ENCODE assay signal across 10 cellular contexts in the genomic region with DNA sequence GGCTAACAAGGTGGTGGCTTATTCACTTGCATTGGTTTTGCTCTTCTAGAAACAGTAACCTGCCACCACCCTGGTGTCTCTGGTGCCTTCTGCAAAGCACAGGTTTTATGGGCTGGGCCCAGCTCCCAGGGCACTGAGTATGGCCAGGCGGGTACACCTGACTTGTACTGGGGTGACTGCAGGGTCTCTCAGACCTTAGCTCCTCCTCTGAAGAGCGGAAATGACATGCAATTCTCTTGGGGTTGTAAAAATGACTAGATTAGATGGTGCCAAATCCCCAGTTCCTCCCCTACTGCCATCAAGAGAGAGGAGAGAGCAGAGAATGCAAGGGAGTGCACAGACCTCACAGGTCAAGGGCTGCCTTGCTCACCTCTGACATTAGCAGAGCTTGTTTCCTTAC. TPM values are rescaled to one million over a fixed set of nuclear protein-coding genes. Genes with fewer than 3 reads are reported as not detected.
DNase-seq lines count a peak whose midpoint lies in the region; ATAC-seq and TF ChIP-seq lines count a peak whose summit lies in the region.
"Had no signal": no experiment of that assay in that cellular context is flagged by ENCODE, and none has a peak within 500 bp of the region (broad histone marks: within the 10 kb centered on the region; RNA-seq: fewer than 3 reads in every experiment).

No MANE protein-coding gene starts in this region.

- no peak for ATAC-seq in GM19023 (IDR thresholded peaks at IDR 0.05; ENCODE audit: unreplicated experiment)
- ATAC-seq: upper lobe of right lung had no signal

- peaks cover 0 to 8% (median 0%) of the 10 kb centered on the region in 3 donors for H3K36me3 ChIP-seq in esophagus squamous epithelium
- H3K36me3 ChIP-seq: upper lobe of right lung had no signal

- intact Hi-C loops in esophagus squamous epithelium (cut with DNase I): no loop called here

- H3K27ac ChIP-seq in esophagus squamous epithelium: peak overlapping the region; percentile 20 to 97 (median 94)
- H3K27ac ChIP-seq: upper lobe of right lung had no signal

- H3K27me3 Mint-ChIP-seq in T-helper 1 cell treated with Interleukin-12 subunit alpha and Interleukin-12 subunit beta and Interleukin-4 antibody, amounts not matched to agents 30 μg/mL and 1 μg/mL, for 36 hours (ENCODE audit: low read depth): no peaks in the 10 kb centered on the region
- H3K27me3 Mint-ChIP-seq in stimulated activated naive CD8-positive, alpha-beta T cell treated with anti-CD3 and anti-CD28 coated beads, Interleukin-15, Interleukin-2, amounts not matched to agents 100 ng/mL and 50 ng/mL, for 24 hours: no peaks in the 10 kb centered on the region

- H3K4me3 Mint-ChIP-seq in T-helper 1 cell treated with Interleukin-12 subunit alpha and Interleukin-12 subunit beta and Interleukin-4 antibody, amounts not matched to agents 30 μg/mL and 1 μg/mL, for 36 hours: peak overlapping the region; percentile 63
- peak overlapping the region; percentile 21 for H3K4me3 Mint-ChIP-seq in stimulated activated naive CD8-positive, alpha-beta T cell treated with anti-CD3 and anti-CD28 coated beads, Interleukin-15, Interleukin-2, amounts not matched to agents 100 ng/mL and 50 ng/mL, for 24 hours

- peaks cover 55 to 89% (median 69%) of the 10 kb centered on the region in 3 donors for H3K4me1 ChIP-seq in esophagus squamous epithelium

- no peak for TF ChIP-seq CTCF in esophagus squamous epithelium (IDR thresholded peaks at IDR 0.05)

- no peak overlapping the region for H3K4me3 ChIP-seq in esophagus squamous epithelium
- H3K4me3 ChIP-seq: upper lobe of right lung had no signal

- H3K9me3 ChIP-seq in esophagus squamous epithelium: no peaks in the 10 kb centered on the region
- H3K9me3 ChIP-seq: upper lobe of right lung had no signal

- DNase-seq in activated CD4-positive, alpha-beta T cell treated with anti-CD3 and anti-CD28 coated beads for 1 hour: peak; percentile 26
- no peak for DNase-seq in activated CD4-positive, alpha-beta T cell treated with anti-CD3 and anti-CD28 coated beads, Interleukin-2, amount 50 U/mL, for 4 hours
- DNase-seq in esophagus squamous epithelium (lab: John Stamatoyannopoulos, UW) (no peak), SK-N-DZ (ENCODE audit: low spot score) (no peak), H4 (ENCODE audit: low spot score) (no peak)
- DNase-seq: NCI-H226, upper lobe of right lung had no signal

- peaks cover 32% of the 10 kb centered on the region for H3K36me3 Mint-ChIP-seq in T-helper 1 cell treated with Interleukin-12 subunit alpha and Interleukin-12 subunit beta and Interleukin-4 antibody, amounts not matched to agents 30 μg/mL and 1 μg/mL, for 36 hours (ENCODE audit: low read depth)
- peaks cover 22% of the 10 kb centered on the region for H3K36me3 Mint-ChIP-seq in stimulated activated naive CD8-positive, alpha-beta T cell treated with anti-CD3 and anti-CD28 coated beads, Interleukin-15, Interleukin-2, amounts not matched to agents 100 ng/mL and 50 ng/mL, for 24 hours (ENCODE audit: low read depth)

- peak overlapping the region; percentile 98 for H3K27ac Mint-ChIP-seq in T-helper 1 cell treated with Interleukin-12 subunit alpha and Interleukin-12 subunit beta and Interleukin-4 antibody, amounts not matched to agents 30 μg/mL and 1 μg/mL, for 36 hours
- H3K27ac Mint-ChIP-seq in stimulated activated naive CD8-positive, alpha-beta T cell treated with anti-CD3 and anti-CD28 coated beads, Interleukin-15, Interleukin-2, amounts not matched to agents 100 ng/mL and 50 ng/mL, for 24 hours: peak overlapping the region; percentile 99

- no peaks in the 10 kb centered on the region for H3K27me3 ChIP-seq in esophagus squamous epithelium
- H3K27me3 ChIP-seq: upper lobe of right lung had no signal

- TF ChIP-seq POLR2A in esophagus squamous epithelium (IDR thresholded peaks at IDR 0.05): no peak

- 100% methylated on average over 2 of the region's 2 CpGs for WGBS in esophagus squamous epithelium, 2 donors

- H3K4me1 Mint-ChIP-seq in T-helper 1 cell treated with Interleukin-12 subunit alpha and Interleukin-12 subunit beta and Interleukin-4 antibody, amounts not matched to agents 30 μg/mL and 1 μg/mL, for 36 hours (ENCODE audit: low read depth): peaks cover 93% of the 10 kb centered on the region
- peaks cover 100% of the 10 kb centered on the region for H3K4me1 Mint-ChIP-seq in stimulated activated naive CD8-positive, alpha-beta T cell treated with anti-CD3 and anti-CD28 coated beads, Interleukin-15, Interleukin-2, amounts not matched to agents 100 ng/mL and 50 ng/mL, for 24 hours (ENCODE audit: low read depth)

- H3K9me3 Mint-ChIP-seq in T-helper 1 cell treated with Interleukin-12 subunit alpha and Interleukin-12 subunit beta and Interleukin-4 antibody, amounts not matched to agents 30 μg/mL and 1 μg/mL, for 36 hours: no peaks in the 10 kb centered on the region
- H3K9me3 Mint-ChIP-seq in stimulated activated naive CD8-positive, alpha-beta T cell treated with anti-CD3 and anti-CD28 coated beads, Interleukin-15, Interleukin-2, amounts not matched to agents 100 ng/mL and 50 ng/mL, for 24 hours: no peaks in the 10 kb centered on the region

RNA-seq across cellular contexts. Expression of a gene that starts 14.7 kb away (rescaled TPM):
- 10 to 100 TPM; 52.1 to 94.2 (median 60.5) TPM for total RNA-seq in esophagus squamous epithelium
- 33.9 and 42.8 TPM in 2 replicates for polyA plus RNA-seq in SK-N-DZ (2014; cell fraction: cytosol; rRNA removed)
- 19.8 and 21.4 TPM in 2 replicates for polyA plus RNA-seq in SK-N-DZ (2014; cell fraction: nucleus; rRNA removed)
- total RNA-seq in H4 (2014; rRNA removed; shearing (Covaris generic)): 26.5 and 26.9 TPM in 2 replicates

RNA-seq across cellular contexts. Expression of a gene that starts 41.7 kb away (rescaled TPM):
- total RNA-seq in esophagus squamous epithelium: 10 to 100 TPM in 1 of 4 donors, 1 to 10 TPM in 3; 6.4 to 15.1 (median 7.3) TPM
- 3.9 and 4.9 TPM in 2 replicates for polyA plus RNA-seq in SK-N-DZ (2014; cell fraction: cytosol; rRNA removed)
- 9.2 and 20.0 TPM in 2 replicates for polyA plus RNA-seq in SK-N-DZ (2014; cell fraction: nucleus; rRNA removed)
- total RNA-seq in H4 (2014; rRNA removed; shearing (Covaris generic)): 3.0 and 3.3 TPM in 2 replicates
